In genomic region chr7:155280446-155281410, GRCh38 we compare ENCODE assay signal across 19 cellular contexts. TPM values are rescaled to one million over a fixed set of nuclear protein-coding genes. Genes with fewer than 3 reads are reported as not detected.
DNase-seq lines count a peak whose midpoint lies in the region; ATAC-seq and TF ChIP-seq lines count a peak whose summit lies in the region.
"Had no signal": no experiment of that assay in that cellular context is flagged by ENCODE, and none has a peak within 500 bp of the region (broad histone marks: within the 10 kb centered on the region; RNA-seq: fewer than 3 reads in every experiment).

No MANE protein-coding gene starts in this region.

- peak overlapping the region; percentile 42 for H3K9ac ChIP-seq in Loucy (ENCODE audit: low read depth, low read length, poor library complexity, severe bottlenecking)

- no peaks in the 10 kb centered on the region for H3K27me3 ChIP-seq in Loucy (ENCODE audit: insufficient read depth, low read length, poor library complexity, severe bottlenecking)
- H3K27me3 ChIP-seq: brain microvascular endothelial cell, ovary, thyroid gland had no signal

- DNase-seq in activated naive CD4-positive, alpha-beta T cell treated with anti-CD3 and anti-CD28 coated beads for 36 hours: peak; percentile 67
- DNase-seq in activated naive CD4-positive, alpha-beta T cell treated with anti-CD3 and anti-CD28 coated beads, Interleukin-2, amount 50 U/mL, for 16 hours: no peak
- DNase-seq in activated T-helper 2 cell treated with anti-CD3 and anti-CD28 coated beads, Interferon-gamma antibody, Interleukin-2, Interleukin-4, amounts not matched to agents 10 μg/mL and 5 μg/mL and 100 μg/mL, durations not matched to agents 14 hours and 24 hours and 36 hours (ENCODE audit: low spot score): no peak
- DNase-seq in progenitor cell of endocrine pancreas (ENCODE audit: low spot score, unreplicated experiment): no peak
- DNase-seq in T-helper 1 cell: no peak
- DNase-seq: brain microvascular endothelial cell; Calu3; cortex of kidney; erythroblast; NCI-H187 treated with DMSO at 0.1 percent for 48 hours; NCI-H510A; ovary; stimulated activated CD4-positive, alpha-beta T cell treated with anti-CD3 and anti-CD28 coated beads, Interleukin-4, amount 100 ng/mL, for 4 hours; thyroid gland had no signal

- peaks cover 30% of the 10 kb centered on the region for H3K4me1 Mint-ChIP-seq in activated naive CD4-positive, alpha-beta T cell treated with anti-CD3 and anti-CD28 coated beads for 36 hours (ENCODE audit: low read depth)
- H3K4me1 Mint-ChIP-seq in activated T-helper 2 cell treated with anti-CD3 and anti-CD28 coated beads, Interferon-gamma antibody, Interleukin-2, Interleukin-4, amounts not matched to agents 10 μg/mL and 5 μg/mL and 100 μg/mL, durations not matched to agents 14 hours and 24 hours and 36 hours (ENCODE audit: low read depth): peaks cover 77% of the 10 kb centered on the region
- peaks cover 17% of the 10 kb centered on the region for H3K4me1 Mint-ChIP-seq in progenitor cell of endocrine pancreas (ENCODE audit: low read depth)

- peaks cover 55% of the 10 kb centered on the region for H3K4me1 ChIP-seq in Loucy (ENCODE audit: insufficient read depth, low read length, poor library complexity, severe bottlenecking)

- H3K4me3 ChIP-seq in Loucy (ENCODE audit: low read length, poor library complexity, severe bottlenecking): no peak overlapping the region
- H3K4me3 ChIP-seq: ovary, SK-N-MC, thyroid gland had no signal

- H4K20me1 ChIP-seq in Loucy (ENCODE audit: insufficient read depth, low read length, poor library complexity, severe bottlenecking): no peaks in the 10 kb centered on the region

- H3K9me3 ChIP-seq in Loucy (ENCODE audit: insufficient read depth, low read depth, low read length): no peaks in the 10 kb centered on the region
- H3K9me3 ChIP-seq: ovary, thyroid gland had no signal

- H3K79me2 ChIP-seq in Loucy (ENCODE audit: insufficient read depth, low read length): no peaks in the 10 kb centered on the region

- H3K4me3 Mint-ChIP-seq in activated naive CD4-positive, alpha-beta T cell treated with anti-CD3 and anti-CD28 coated beads for 36 hours: no peak overlapping the region
- no peak overlapping the region for H3K4me3 Mint-ChIP-seq in activated T-helper 2 cell treated with anti-CD3 and anti-CD28 coated beads, Interferon-gamma antibody, Interleukin-2, Interleukin-4, amounts not matched to agents 10 μg/mL and 5 μg/mL and 100 μg/mL, durations not matched to agents 14 hours and 24 hours and 36 hours (ENCODE audit: low read depth)
- no peak overlapping the region for H3K4me3 Mint-ChIP-seq in progenitor cell of endocrine pancreas (ENCODE audit: low read depth)
- H3K4me3 Mint-ChIP-seq: activated naive CD8-positive, alpha-beta T cell had no signal

- H3F3A ChIP-seq in Loucy (ENCODE audit: low read depth): no peaks in the 10 kb centered on the region

- no peak overlapping the region for H3K4me2 ChIP-seq in Loucy (ENCODE audit: low read depth, low read length, poor library complexity, severe bottlenecking)

- H3K36me3 Mint-ChIP-seq in activated naive CD4-positive, alpha-beta T cell treated with anti-CD3 and anti-CD28 coated beads for 36 hours (ENCODE audit: low read depth): no peaks in the 10 kb centered on the region
- H3K36me3 Mint-ChIP-seq in activated T-helper 2 cell treated with anti-CD3 and anti-CD28 coated beads, Interferon-gamma antibody, Interleukin-2, Interleukin-4, amounts not matched to agents 10 μg/mL and 5 μg/mL and 100 μg/mL, durations not matched to agents 14 hours and 24 hours and 36 hours (ENCODE audit: low read depth): no peaks in the 10 kb centered on the region
- H3K36me3 Mint-ChIP-seq in progenitor cell of endocrine pancreas (ENCODE audit: insufficient read depth): no peaks in the 10 kb centered on the region
- H3K36me3 Mint-ChIP-seq: activated naive CD8-positive, alpha-beta T cell had no signal

- peak overlapping the region; percentile 53; the same call in 1 of the 2 replicates for H2AFZ ChIP-seq in Loucy (ENCODE audit: low read length)

- no peaks in the 10 kb centered on the region for H3K9me2 ChIP-seq in Loucy (replicated peaks; ENCODE audit: low read depth, low read length)

- no peak overlapping the region for H3K27ac Mint-ChIP-seq in activated naive CD4-positive, alpha-beta T cell treated with anti-CD3 and anti-CD28 coated beads for 36 hours
- peak overlapping the region; percentile 9 for H3K27ac Mint-ChIP-seq in activated T-helper 2 cell treated with anti-CD3 and anti-CD28 coated beads, Interferon-gamma antibody, Interleukin-2, Interleukin-4, amounts not matched to agents 10 μg/mL and 5 μg/mL and 100 μg/mL, durations not matched to agents 14 hours and 24 hours and 36 hours
- peak overlapping the region; percentile 73 for H3K27ac Mint-ChIP-seq in progenitor cell of endocrine pancreas
- H3K27ac Mint-ChIP-seq: activated naive CD8-positive, alpha-beta T cell had no signal

- ATAC-seq in HG02759 (IDR thresholded peaks at IDR 0.05; ENCODE audit: unreplicated experiment) (no peak), GM19452 (IDR thresholded peaks at IDR 0.05; ENCODE audit: unreplicated experiment) (no peak)

- no peaks in the 10 kb centered on the region for H3K36me3 ChIP-seq in Loucy (ENCODE audit: insufficient read depth, low read length)
- H3K36me3 ChIP-seq: brain microvascular endothelial cell, ovary, thyroid gland had no signal

- intact Hi-C loops in activated naive CD4-positive, alpha-beta T cell treated with anti-CD3 and anti-CD28 coated beads for 36 hours (cut with micrococcal nuclease): loop anchor here (5.0 kb wide), 1 partner anchor 353 kb away; no protein-coding TSS in a partner anchor
- intact Hi-C loops in activated T-helper 2 cell treated with anti-CD3 and anti-CD28 coated beads, Interferon-gamma antibody, Interleukin-2, Interleukin-4, amounts not matched to agents 10 μg/mL and 5 μg/mL and 100 μg/mL, durations not matched to agents 14 hours and 24 hours and 36 hours (cut with micrococcal nuclease): loop anchor here (5.0 kb wide), 1 partner anchor 353 kb away; no protein-coding TSS in a partner anchor

- H3K9me3 Mint-ChIP-seq in activated naive CD4-positive, alpha-beta T cell treated with anti-CD3 and anti-CD28 coated beads for 36 hours: no peaks in the 10 kb centered on the region
- H3K9me3 Mint-ChIP-seq in activated T-helper 2 cell treated with anti-CD3 and anti-CD28 coated beads, Interferon-gamma antibody, Interleukin-2, Interleukin-4, amounts not matched to agents 10 μg/mL and 5 μg/mL and 100 μg/mL, durations not matched to agents 14 hours and 24 hours and 36 hours: no peaks in the 10 kb centered on the region
- no peaks in the 10 kb centered on the region for H3K9me3 Mint-ChIP-seq in progenitor cell of endocrine pancreas (ENCODE audit: low read depth)

- CTCF ChIA-PET in activated naive CD4-positive, alpha-beta T cell treated with anti-CD3 and anti-CD28 coated beads for 36 hours (lab: Charles Lee): no interaction called here

- no peak for TF ChIP-seq CTCF in Loucy (conservative IDR thresholded peaks at IDR 0.05; ENCODE audit: low read length)
- no peak for TF ChIP-seq CTCF in progenitor cell of endocrine pancreas (IDR thresholded peaks at IDR 0.05; ENCODE audit: unreplicated experiment)

- peaks cover 3% of the 10 kb centered on the region for H3K27me3 Mint-ChIP-seq in activated naive CD4-positive, alpha-beta T cell treated with anti-CD3 and anti-CD28 coated beads for 36 hours (ENCODE audit: low read depth)
- no peaks in the 10 kb centered on the region for H3K27me3 Mint-ChIP-seq in activated T-helper 2 cell treated with anti-CD3 and anti-CD28 coated beads, Interferon-gamma antibody, Interleukin-2, Interleukin-4, amounts not matched to agents 10 μg/mL and 5 μg/mL and 100 μg/mL, durations not matched to agents 14 hours and 24 hours and 36 hours (ENCODE audit: low read depth)
- peaks cover 19% of the 10 kb centered on the region for H3K27me3 Mint-ChIP-seq in progenitor cell of endocrine pancreas
- H3K27me3 Mint-ChIP-seq: activated naive CD8-positive, alpha-beta T cell had no signal

RNA-seq across cellular contexts. Expression of gene INSIG1, which starts 16.9 kb away (rescaled TPM):
- total RNA-seq in activated naive CD4-positive, alpha-beta T cell treated with anti-CD3 and anti-CD28 coated beads for 36 hours: 10 to 100 TPM; 73.2 to 74.8 TPM
- 197 and 198 TPM in 2 replicates for total RNA-seq in activated T-helper 2 cell treated with anti-CD3 and anti-CD28 coated beads, Interferon-gamma antibody, Interleukin-2, Interleukin-4, amounts not matched to agents 10 μg/mL and 5 μg/mL and 100 μg/mL, durations not matched to agents 14 hours and 24 hours and 36 hours
- total RNA-seq in progenitor cell of endocrine pancreas: 28.9 and 31.8 TPM in 2 replicates
